Comparison of ENCODE assay signal across 29 cellular contexts in genomic region chr1:221449194-221449593, GRCh38.
DNase-seq lines count a peak whose midpoint lies in the region; ATAC-seq, FAIRE-seq and TF ChIP-seq lines count a peak whose summit lies in the region.
"Had no signal": no experiment of that assay in that cellular context is flagged by ENCODE, and none has a peak within 500 bp of the region (broad histone marks: within the 10 kb centered on the region; RNA-seq: fewer than 3 reads in every experiment).

No MANE protein-coding gene starts in this region.

- no peak for TF ChIP-seq POLR2A in K562 (conservative IDR thresholded peaks at IDR 0.05)

- no peak for TF ChIP-seq RAD21 in K562 (CRISPR knock-in tag; conservative IDR thresholded peaks at IDR 0.05 in 1 of 2, IDR thresholded peaks at IDR 0.05 in 1 of 2)

- in situ Hi-C loops in K562 (cut with MboI) = no loop called here

- CTCF ChIA-PET in HEK293T (lab: Yijun Ruan, JAX) (no interaction called here), K562 (lab: Yijun Ruan, JAX; ENCODE audit: low intra/inter-chr PET ratio) (no interaction called here)

- no peak overlapping the region for H3K9ac ChIP-seq in K562 (ENCODE audit: insufficient read depth in 1 of 2, low read depth in 2 of 2, low read length in 2 of 2)
- H3K9ac ChIP-seq: SK-N-SH had no signal

- intact Hi-C loops in K562 (cut with micrococcal nuclease) = no loop called here
- intact Hi-C loops in posterior vena cava (cut with DNase I) = no loop called here

- H2AFZ ChIP-seq in ACC112 (ENCODE audit: low read length, unreplicated experiment) (peak overlapping the region; percentile 72), K562 (ENCODE audit: low read depth, low read length) (no peak overlapping the region), osteoblast (ENCODE audit: low read length) (no peak overlapping the region)

- H3K9me3 ChIP-seq in K562 (replicated peaks; ENCODE audit: control insufficient read depth, insufficient read depth, low read depth, low read length) (no peaks in the 10 kb centered on the region), osteoblast (ENCODE audit: low read depth, low read length) (no peaks in the 10 kb centered on the region)
- H3K9me3 ChIP-seq: A549, Caco-2, MG63, Peyer's patch, SK-N-SH had no signal

- H4K20me1 ChIP-seq in K562 (replicated peaks; ENCODE audit: control insufficient read depth, insufficient read depth, low read length) = no peaks in the 10 kb centered on the region
- H4K20me1 ChIP-seq in osteoblast (ENCODE audit: insufficient read depth, low read length) = no peaks in the 10 kb centered on the region

- H3K4me2 ChIP-seq in K562 (ENCODE audit: insufficient read depth, low read length) = no peak overlapping the region
- no peak overlapping the region for H3K4me2 ChIP-seq in osteoblast (ENCODE audit: insufficient read depth, low read length)
- H3K4me2 ChIP-seq: A549, SK-N-SH had no signal

- 0% methylated on average over 2 of the region's 2 CpGs for WGBS in K562 (ENCODE audit: insufficient coverage, low coverage, missing lambda C conversion rate)

- H3K79me2 ChIP-seq in ACC112 (ENCODE audit: control insufficient read depth, insufficient read depth, low read length, unreplicated experiment) (no peaks in the 10 kb centered on the region), K562 (ENCODE audit: control insufficient read depth, insufficient read depth, low read length) (no peaks in the 10 kb centered on the region), osteoblast (ENCODE audit: insufficient read depth, low read length) (no peaks in the 10 kb centered on the region)

- peaks cover 3% of the 10 kb centered on the region; the same call in 1 of the 2 replicates for H3K36me3 ChIP-seq in ACC112 (ENCODE audit: insufficient read depth, low read length)
- no peaks in the 10 kb centered on the region for H3K36me3 ChIP-seq in K562 (ENCODE audit: control insufficient read depth, insufficient read depth, low read length)
- no peaks in the 10 kb centered on the region for H3K36me3 ChIP-seq in osteoblast (ENCODE audit: insufficient read depth, low read length)
- H3K36me3 ChIP-seq: MG63, Peyer's patch had no signal

- FAIRE-seq in K562 (lab: Jason Lieb, UNC) = no peak
- FAIRE-seq: GM12891, GM19239, HTR-8/SVneo had no signal

- no TSS peak for BruUV-seq in K562 (replicated peaks; lab: Mats Ljungman, UMichigan)

- DNase-seq in HEK293T (ENCODE audit: extremely low spot score) = no peak
- DNase-seq in K562 (ENCODE audit: extremely low read depth in 1 of 4, low spot score in 3 of 4) = no peak
- no peak for DNase-seq in osteoblast (ENCODE audit: insufficient read length, low spot score, missing footprints)
- DNase-seq in SIG-M5 treated with dmso at 0.1 percent for 504 hours (lab: John Stamatoyannopoulos, UW; ENCODE audit: unreplicated experiment) = no peak
- DNase-seq in posterior vena cava (ENCODE audit: low spot score) = no peak
- no peak for DNase-seq in NCI-H1092 (lab: John Stamatoyannopoulos, UW)
- DNase-seq: Caco-2; CD8-positive, alpha-beta T cell; DMS 273 treated with DMSO at 0.1 percent for 48 hours; DMS79; GDM1; KG1; NCI-H1417; NCI-H187; NCI-H2081 treated with DMSO at 0.1 percent for 48 hours; NCI-H2171; NCI-H510A; NCI-H69; Peyer's patch; SIG-M5; SK-N-SH; SW 1271 had no signal

- ATAC-seq in K562 = no peak
- ATAC-seq: A549; CD8-positive, alpha-beta T cell had no signal

- TF ChIP-seq EP300 in K562 (IDR thresholded peaks at IDR 0.05; ENCODE audit: low read length) = no peak

- H3K4me3 ChIP-seq in ACC112 (ENCODE audit: low read depth, low read length) (peak overlapping the region; percentile 44; the same call in 1 of the 2 replicates), K562 (no peak overlapping the region), osteoblast (ENCODE audit: insufficient read depth, low read length) (no peak overlapping the region)
- H3K4me3 ChIP-seq: A549, MG63, Peyer's patch had no signal

- no peak for TF ChIP-seq CTCF in K562 (IDR thresholded peaks at IDR 0.05 in 2 of 3, conservative IDR thresholded peaks at IDR 0.05 in 1 of 3; ENCODE audit: insufficient read depth in 2 of 3, low read depth in 1 of 3, low read length in 3 of 3)
- no peak for TF ChIP-seq CTCF in osteoblast (IDR thresholded peaks at IDR 0.05; ENCODE audit: extremely low read depth, low read depth, low read length)

- H3K27me3 ChIP-seq in ACC112 (ENCODE audit: insufficient read depth, low read length) = no peaks in the 10 kb centered on the region
- no peaks in the 10 kb centered on the region for H3K27me3 ChIP-seq in K562 (ENCODE audit: control insufficient read depth in 2 of 2, insufficient read depth in 2 of 2, low read length in 2 of 2)
- no peaks in the 10 kb centered on the region for H3K27me3 ChIP-seq in osteoblast (ENCODE audit: insufficient read depth, low read length)
- H3K27me3 ChIP-seq: MG63, Peyer's patch had no signal

- peak overlapping the region; percentile 87 for H3K27ac ChIP-seq in ACC112 (ENCODE audit: low read depth, low read length)
- no peak overlapping the region for H3K27ac ChIP-seq in K562 (ENCODE audit: extremely low read depth, low read depth, low read length)
- peak overlapping the region; percentile 38 for H3K27ac ChIP-seq in osteoblast (ENCODE audit: low read depth, low read length)
- H3K27ac ChIP-seq: A549, C4-2B, Peyer's patch had no signal

- H3K9me1 ChIP-seq in K562 (ENCODE audit: control insufficient read depth, insufficient read depth, low read length) = no peaks in the 10 kb centered on the region

- H3K4me1 ChIP-seq in ACC112 (ENCODE audit: control insufficient read depth, insufficient read depth, low read length, unreplicated experiment) (peaks cover 9% of the 10 kb centered on the region), K562 (replicated peaks in 1 of 2; ENCODE audit: control insufficient read depth in 2 of 2, insufficient read depth in 2 of 2, low read length in 2 of 2) (no peaks in the 10 kb centered on the region), osteoblast (ENCODE audit: insufficient read depth, low read length) (no peaks in the 10 kb centered on the region)
- H3K4me1 ChIP-seq: A549, Caco-2, Peyer's patch had no signal

- POLR2A ChIA-PET in HEK293T (lab: Yijun Ruan, JAX) = no interaction called here
- POLR2A ChIA-PET in K562 (lab: Yijun Ruan, JAX) = interaction anchor here (0.6 kb wide), 1 partner anchor 569 kb away, joined by 4 read pairs; no protein-coding TSS in a partner anchor

TF ChIP-seq in HEK293T, 16 proteins besides CTCF, POLR2A, EP300 and RAD21:
- TF ChIP-seq ARNT (IDR thresholded peaks at IDR 0.05) = no peak
- peak; percentile 82; the same call in 1 of the 2 replicates for TF ChIP-seq ELF4 (IDR thresholded peaks at IDR 0.05)

TF ChIP-seq in K562, 482 proteins besides CTCF, POLR2A, EP300 and RAD21 (continues in another document):
- no peak for TF ChIP-seq MEF2A (IDR thresholded peaks at IDR 0.05; ENCODE audit: control insufficient read depth, low read depth, low read length)
